ENCODE assay signal across 1 cellular context in the genomic region with DNA sequence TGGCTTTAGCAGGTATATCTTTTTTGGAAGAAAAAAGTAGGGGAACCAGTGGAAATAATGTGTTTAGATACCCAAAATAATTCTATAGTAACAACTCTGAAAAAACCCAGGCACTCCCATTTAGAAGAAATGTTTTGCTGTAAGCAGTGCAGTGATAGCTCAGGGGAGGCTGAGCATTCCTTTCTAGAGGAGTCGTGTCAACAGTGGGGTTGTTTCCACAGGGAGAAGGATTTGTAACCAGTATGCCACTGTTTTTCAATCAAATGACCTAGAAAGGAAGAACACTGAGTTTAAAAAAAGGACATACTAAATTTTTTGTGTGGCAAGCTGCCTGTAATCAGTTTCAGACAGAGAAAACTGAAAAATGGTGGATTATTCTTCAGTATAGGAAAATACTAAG.
TF ChIP-seq lines count a peak whose summit lies in the region.

No MANE protein-coding gene starts in this region.

TF ChIP-seq in GM23338, 12 proteins besides CTCF, POLR2A, EP300 and RAD21 (continued from another document):
- TF ChIP-seq JUNB (IDR thresholded peaks at IDR 0.05; ENCODE audit: unreplicated experiment) (no peak), POLR2AphosphoS5 (IDR thresholded peaks at IDR 0.05; ENCODE audit: low read depth) (no peak)
